1 cellular context compared by ENCODE assay signal in the genomic region with DNA sequence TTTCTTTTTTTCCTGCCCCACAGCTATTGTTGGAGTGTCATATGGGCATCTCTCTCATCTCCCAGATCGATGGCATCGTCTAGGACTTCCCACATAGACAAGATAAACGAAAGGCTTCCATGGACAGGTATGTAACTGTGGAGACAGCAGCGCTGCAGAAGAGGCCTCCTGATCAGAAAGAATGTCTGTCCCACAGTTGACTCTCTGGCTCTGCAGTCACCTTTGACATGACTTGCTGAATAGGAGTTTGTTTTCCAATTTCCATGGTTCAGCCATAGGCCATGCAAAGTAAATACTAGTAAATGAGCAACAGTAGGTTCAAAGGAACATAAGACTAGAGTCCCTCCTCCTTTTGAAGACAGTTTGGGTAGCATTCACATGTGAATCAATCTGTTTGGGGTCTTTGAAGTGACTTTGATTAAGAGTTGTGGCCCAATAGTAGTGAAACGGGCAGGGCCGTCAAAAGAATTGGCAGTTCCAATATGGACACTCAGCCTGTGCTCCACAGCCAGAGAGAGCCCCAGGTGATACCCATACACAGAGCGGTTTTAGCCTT.
A peak's percentile ranks its signal among the peaks of the same experiment; 100 is the strongest.
TF ChIP-seq lines count a peak whose summit lies in the region.

No MANE protein-coding gene starts in this region.

TF ChIP-seq in HepG2, 621 proteins besides CTCF, POLR2A, EP300 and RAD21 (continued from another document and continues in another):
- TF ChIP-seq KLF6 (CRISPR knock-in tag; IDR thresholded peaks at IDR 0.05) (0 out of 2 replicates have a peak, but pooled peaks have one; percentile 68), ZMYM4 (CRISPR knock-in tag; IDR thresholded peaks at IDR 0.05) (peak; percentile 98), RBFOX2 (IDR thresholded peaks at IDR 0.05; ENCODE audit: low read depth, low read length) (peak; percentile 67), ZNF552 (CRISPR knock-in tag; IDR thresholded peaks at IDR 0.05; ENCODE audit: borderline replicate concordance) (no peak), ERF (CRISPR knock-in tag; IDR thresholded peaks at IDR 0.05) (peak; percentile 97), ELF1 (CRISPR knock-in tag; IDR thresholded peaks at IDR 0.05) (peak; percentile 65), IRX3 (CRISPR knock-in tag; IDR thresholded peaks at IDR 0.05; ENCODE audit: borderline replicate concordance, low read depth) (no peak), ZNF383 (CRISPR knock-in tag; IDR thresholded peaks at IDR 0.05; ENCODE audit: borderline replicate concordance) (no peak), ZNF138 (CRISPR knock-in tag; IDR thresholded peaks at IDR 0.05; ENCODE audit: low read depth) (no peak), HOXD1 (CRISPR knock-in tag; IDR thresholded peaks at IDR 0.05) (peak; percentile 98), PAF1 (CRISPR knock-in tag; IDR thresholded peaks at IDR 0.05) (no peak), CEBPB (IDR thresholded peaks at IDR 0.05; ENCODE audit: borderline replicate concordance, low read depth, low read length) (peak; percentile 67), ZNF34 (CRISPR knock-in tag; IDR thresholded peaks at IDR 0.05; ENCODE audit: borderline replicate concordance) (0 out of 2 replicates have a peak, but pooled peaks have one; percentile 40), ZMAT3 (CRISPR knock-in tag; conservative IDR thresholded peaks at IDR 0.05) (peak; percentile 73; the same call in 1 of the 2 replicates), CCAR2 (optimal IDR thresholded peaks at IDR 0.05; ENCODE audit: low read depth, low read length) (no peak), ZNF33B (CRISPR knock-in tag; IDR thresholded peaks at IDR 0.05) (no peak), BRCA1 (CRISPR knock-in tag; IDR thresholded peaks at IDR 0.05) (no peak), ZNF121 (CRISPR knock-in tag; IDR thresholded peaks at IDR 0.05) (peak; percentile 71), SOX13 (IDR thresholded peaks at IDR 0.05) (peak; percentile 93), SOX13 (CRISPR knock-in tag; conservative IDR thresholded peaks at IDR 0.05 in 1 of 2, IDR thresholded peaks at IDR 0.05 in 1 of 2) (peak in 1 of 2 experiments; percentile 98; a peak in 2 of 4 replicates), ZNF329 (CRISPR knock-in tag; IDR thresholded peaks at IDR 0.05; ENCODE audit: low read depth) (no peak), ZSCAN29 (CRISPR knock-in tag; conservative IDR thresholded peaks at IDR 0.05) (peak; percentile 98), BRD4 (CRISPR knock-in tag; IDR thresholded peaks at IDR 0.05) (peak; percentile 81; the same call in 1 of the 2 replicates), CENPX (CRISPR knock-in tag; IDR thresholded peaks at IDR 0.05) (no peak), KLF9 (CRISPR knock-in tag; IDR thresholded peaks at IDR 0.05; ENCODE audit: low read depth) (peak; percentile 71; the same call in 1 of the 2 replicates), ZSCAN22 (CRISPR knock-in tag; IDR thresholded peaks at IDR 0.05) (peak; percentile 95), MIXL1 (CRISPR knock-in tag; IDR thresholded peaks at IDR 0.05) (peak; percentile 100), SNAPC2 (CRISPR knock-in tag; IDR thresholded peaks at IDR 0.05) (no peak), ZNF781 (CRISPR knock-in tag; IDR thresholded peaks at IDR 0.05; ENCODE audit: borderline replicate concordance, not compliant biosample characterization) (peak; percentile 83), ZKSCAN1 (IDR thresholded peaks at IDR 0.05; ENCODE audit: low read length) (no peak), YY1 (IDR thresholded peaks at IDR 0.05; ENCODE audit: insufficient read depth, insufficient replicate concordance, low read depth, low read length) (peak; percentile 77), GATAD2A (CRISPR knock-in tag; IDR thresholded peaks at IDR 0.05) (peak; percentile 100), ZNF747 (CRISPR knock-in tag; IDR thresholded peaks at IDR 0.05; ENCODE audit: borderline replicate concordance) (peak; percentile 97; the same call in 1 of the 2 replicates), ZNF607 (CRISPR knock-in tag; IDR thresholded peaks at IDR 0.05; ENCODE audit: borderline replicate concordance) (peak; percentile 61; the same call in 1 of the 2 replicates)
- TF ChIP-seq, protein P1, sequence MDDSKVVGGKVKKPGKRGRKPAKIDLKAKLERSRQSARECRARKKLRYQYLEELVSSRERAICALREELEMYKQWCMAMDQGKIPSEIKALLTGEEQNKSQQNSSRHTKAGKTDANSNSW (CRISPR knock-in tag; IDR thresholded peaks at IDR 0.05; ENCODE audit: borderline replicate concordance): no peak
- TF ChIP-seq, protein P2, sequence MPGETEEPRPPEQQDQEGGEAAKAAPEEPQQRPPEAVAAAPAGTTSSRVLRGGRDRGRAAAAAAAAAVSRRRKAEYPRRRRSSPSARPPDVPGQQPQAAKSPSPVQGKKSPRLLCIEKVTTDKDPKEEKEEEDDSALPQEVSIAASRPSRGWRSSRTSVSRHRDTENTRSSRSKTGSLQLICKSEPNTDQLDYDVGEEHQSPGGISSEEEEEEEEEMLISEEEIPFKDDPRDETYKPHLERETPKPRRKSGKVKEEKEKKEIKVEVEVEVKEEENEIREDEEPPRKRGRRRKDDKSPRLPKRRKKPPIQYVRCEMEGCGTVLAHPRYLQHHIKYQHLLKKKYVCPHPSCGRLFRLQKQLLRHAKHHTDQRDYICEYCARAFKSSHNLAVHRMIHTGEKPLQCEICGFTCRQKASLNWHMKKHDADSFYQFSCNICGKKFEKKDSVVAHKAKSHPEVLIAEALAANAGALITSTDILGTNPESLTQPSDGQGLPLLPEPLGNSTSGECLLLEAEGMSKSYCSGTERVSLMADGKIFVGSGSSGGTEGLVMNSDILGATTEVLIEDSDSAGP (CRISPR knock-in tag; IDR thresholded peaks at IDR 0.05; ENCODE audit: borderline replicate concordance): peak; percentile 54; the same call in 1 of the 2 replicates
- TF ChIP-seq, protein P3, sequence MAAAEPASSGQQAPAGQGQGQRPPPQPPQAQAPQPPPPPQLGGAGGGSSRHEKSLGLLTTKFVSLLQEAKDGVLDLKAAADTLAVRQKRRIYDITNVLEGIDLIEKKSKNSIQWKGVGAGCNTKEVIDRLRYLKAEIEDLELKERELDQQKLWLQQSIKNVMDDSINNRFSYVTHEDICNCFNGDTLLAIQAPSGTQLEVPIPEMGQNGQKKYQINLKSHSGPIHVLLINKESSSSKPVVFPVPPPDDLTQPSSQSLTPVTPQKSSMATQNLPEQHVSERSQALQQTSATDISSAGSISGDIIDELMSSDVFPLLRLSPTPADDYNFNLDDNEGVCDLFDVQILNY (CRISPR knock-in tag; conservative IDR thresholded peaks at IDR 0.05): no peak
- TF ChIP-seq, protein P4, sequence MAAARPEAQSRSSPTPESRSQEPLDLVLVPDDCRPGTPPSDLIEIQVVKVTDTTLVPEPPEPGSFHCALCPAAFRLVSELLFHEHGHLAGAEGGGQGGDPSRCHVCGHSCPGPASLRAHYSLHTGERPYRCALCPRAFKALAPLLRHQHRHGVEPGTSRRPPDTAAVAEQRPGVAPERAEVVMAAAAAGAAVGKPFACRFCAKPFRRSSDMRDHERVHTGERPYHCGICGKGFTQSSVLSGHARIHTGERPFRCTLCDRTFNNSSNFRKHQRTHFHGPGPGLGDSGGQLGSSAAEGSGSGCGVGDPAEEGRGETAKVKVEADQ (CRISPR knock-in tag; IDR thresholded peaks at IDR 0.05; ENCODE audit: borderline replicate concordance): peak; percentile 84; the same call in 1 of the 2 replicates
- TF ChIP-seq, protein P5, sequence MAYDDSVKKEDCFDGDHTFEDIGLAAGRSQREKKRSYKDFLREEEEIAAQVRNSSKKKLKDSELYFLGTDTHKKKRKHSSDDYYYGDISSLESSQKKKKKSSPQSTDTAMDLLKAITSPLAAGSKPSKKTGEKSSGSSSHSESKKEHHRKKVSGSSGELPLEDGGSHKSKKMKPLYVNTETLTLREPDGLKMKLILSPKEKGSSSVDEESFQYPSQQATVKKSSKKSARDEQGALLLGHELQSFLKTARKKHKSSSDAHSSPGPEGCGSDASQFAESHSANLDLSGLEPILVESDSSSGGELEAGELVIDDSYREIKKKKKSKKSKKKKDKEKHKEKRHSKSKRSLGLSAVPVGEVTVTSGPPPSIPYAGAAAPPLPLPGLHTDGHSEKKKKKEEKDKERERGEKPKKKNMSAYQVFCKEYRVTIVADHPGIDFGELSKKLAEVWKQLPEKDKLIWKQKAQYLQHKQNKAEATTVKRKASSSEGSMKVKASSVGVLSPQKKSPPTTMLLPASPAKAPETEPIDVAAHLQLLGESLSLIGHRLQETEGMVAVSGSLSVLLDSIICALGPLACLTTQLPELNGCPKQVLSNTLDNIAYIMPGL (CRISPR knock-in tag; IDR thresholded peaks at IDR 0.05; ENCODE audit: borderline replicate concordance in 1 of 2, low read depth in 1 of 2): peak in 1 of 2 experiments; percentile 87; a peak in 2 of 4 replicates
- TF ChIP-seq, protein P6, sequence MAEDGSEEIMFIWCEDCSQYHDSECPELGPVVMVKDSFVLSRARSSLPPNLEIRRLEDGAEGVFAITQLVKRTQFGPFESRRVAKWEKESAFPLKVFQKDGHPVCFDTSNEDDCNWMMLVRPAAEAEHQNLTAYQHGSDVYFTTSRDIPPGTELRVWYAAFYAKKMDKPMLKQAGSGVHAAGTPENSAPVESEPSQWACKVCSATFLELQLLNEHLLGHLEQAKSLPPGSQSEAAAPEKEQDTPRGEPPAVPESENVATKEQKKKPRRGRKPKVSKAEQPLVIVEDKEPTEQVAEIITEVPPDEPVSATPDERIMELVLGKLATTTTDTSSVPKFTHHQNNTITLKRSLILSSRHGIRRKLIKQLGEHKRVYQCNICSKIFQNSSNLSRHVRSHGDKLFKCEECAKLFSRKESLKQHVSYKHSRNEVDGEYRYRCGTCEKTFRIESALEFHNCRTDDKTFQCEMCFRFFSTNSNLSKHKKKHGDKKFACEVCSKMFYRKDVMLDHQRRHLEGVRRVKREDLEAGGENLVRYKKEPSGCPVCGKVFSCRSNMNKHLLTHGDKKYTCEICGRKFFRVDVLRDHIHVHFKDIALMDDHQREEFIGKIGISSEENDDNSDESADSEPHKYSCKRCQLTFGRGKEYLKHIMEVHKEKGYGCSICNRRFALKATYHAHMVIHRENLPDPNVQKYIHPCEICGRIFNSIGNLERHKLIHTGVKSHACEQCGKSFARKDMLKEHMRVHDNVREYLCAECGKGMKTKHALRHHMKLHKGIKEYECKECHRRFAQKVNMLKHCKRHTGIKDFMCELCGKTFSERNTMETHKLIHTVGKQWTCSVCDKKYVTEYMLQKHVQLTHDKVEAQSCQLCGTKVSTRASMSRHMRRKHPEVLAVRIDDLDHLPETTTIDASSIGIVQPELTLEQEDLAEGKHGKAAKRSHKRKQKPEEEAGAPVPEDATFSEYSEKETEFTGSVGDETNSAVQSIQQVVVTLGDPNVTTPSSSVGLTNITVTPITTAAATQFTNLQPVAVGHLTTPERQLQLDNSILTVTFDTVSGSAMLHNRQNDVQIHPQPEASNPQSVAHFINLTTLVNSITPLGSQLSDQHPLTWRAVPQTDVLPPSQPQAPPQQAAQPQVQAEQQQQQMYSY (CRISPR knock-in tag; IDR thresholded peaks at IDR 0.05): peak; percentile 61; the same call in 1 of the 2 replicates
- TF ChIP-seq, protein P7, sequence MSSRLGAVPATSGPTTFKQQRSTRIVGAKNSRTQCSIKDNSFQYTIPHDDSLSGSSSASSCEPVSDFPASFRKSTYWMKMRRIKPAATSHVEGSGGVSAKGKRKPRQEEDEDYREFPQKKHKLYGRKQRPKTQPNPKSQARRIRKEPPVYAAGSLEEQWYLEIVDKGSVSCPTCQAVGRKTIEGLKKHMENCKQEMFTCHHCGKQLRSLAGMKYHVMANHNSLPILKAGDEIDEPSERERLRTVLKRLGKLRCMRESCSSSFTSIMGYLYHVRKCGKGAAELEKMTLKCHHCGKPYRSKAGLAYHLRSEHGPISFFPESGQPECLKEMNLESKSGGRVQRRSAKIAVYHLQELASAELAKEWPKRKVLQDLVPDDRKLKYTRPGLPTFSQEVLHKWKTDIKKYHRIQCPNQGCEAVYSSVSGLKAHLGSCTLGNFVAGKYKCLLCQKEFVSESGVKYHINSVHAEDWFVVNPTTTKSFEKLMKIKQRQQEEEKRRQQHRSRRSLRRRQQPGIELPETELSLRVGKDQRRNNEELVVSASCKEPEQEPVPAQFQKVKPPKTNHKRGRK (CRISPR knock-in tag; IDR thresholded peaks at IDR 0.05): no peak; the same call in 1 of the 2 replicates
- TF ChIP-seq, protein P8, sequence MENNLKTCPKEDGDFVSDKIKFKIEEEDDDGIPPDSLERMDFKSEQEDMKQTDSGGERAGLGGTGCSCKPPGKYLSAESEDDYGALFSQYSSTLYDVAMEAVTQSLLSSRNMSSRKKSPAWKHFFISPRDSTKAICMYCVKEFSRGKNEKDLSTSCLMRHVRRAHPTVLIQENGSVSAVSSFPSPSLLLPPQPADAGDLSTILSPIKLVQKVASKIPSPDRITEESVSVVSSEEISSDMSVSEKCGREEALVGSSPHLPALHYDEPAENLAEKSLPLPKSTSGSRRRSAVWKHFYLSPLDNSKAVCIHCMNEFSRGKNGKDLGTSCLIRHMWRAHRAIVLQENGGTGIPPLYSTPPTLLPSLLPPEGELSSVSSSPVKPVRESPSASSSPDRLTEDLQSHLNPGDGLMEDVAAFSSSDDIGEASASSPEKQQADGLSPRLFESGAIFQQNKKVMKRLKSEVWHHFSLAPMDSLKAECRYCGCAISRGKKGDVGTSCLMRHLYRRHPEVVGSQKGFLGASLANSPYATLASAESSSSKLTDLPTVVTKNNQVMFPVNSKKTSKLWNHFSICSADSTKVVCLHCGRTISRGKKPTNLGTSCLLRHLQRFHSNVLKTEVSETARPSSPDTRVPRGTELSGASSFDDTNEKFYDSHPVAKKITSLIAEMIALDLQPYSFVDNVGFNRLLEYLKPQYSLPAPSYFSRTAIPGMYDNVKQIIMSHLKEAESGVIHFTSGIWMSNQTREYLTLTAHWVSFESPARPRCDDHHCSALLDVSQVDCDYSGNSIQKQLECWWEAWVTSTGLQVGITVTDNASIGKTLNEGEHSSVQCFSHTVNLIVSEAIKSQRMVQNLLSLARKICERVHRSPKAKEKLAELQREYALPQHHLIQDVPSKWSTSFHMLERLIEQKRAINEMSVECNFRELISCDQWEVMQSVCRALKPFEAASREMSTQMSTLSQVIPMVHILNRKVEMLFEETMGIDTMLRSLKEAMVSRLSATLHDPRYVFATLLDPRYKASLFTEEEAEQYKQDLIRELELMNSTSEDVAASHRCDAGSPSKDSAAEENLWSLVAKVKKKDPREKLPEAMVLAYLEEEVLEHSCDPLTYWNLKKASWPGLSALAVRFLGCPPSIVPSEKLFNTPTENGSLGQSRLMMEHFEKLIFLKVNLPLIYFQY (CRISPR knock-in tag; IDR thresholded peaks at IDR 0.05; ENCODE audit: borderline replicate concordance): peak; percentile 97
- TF ChIP-seq, protein P9, sequence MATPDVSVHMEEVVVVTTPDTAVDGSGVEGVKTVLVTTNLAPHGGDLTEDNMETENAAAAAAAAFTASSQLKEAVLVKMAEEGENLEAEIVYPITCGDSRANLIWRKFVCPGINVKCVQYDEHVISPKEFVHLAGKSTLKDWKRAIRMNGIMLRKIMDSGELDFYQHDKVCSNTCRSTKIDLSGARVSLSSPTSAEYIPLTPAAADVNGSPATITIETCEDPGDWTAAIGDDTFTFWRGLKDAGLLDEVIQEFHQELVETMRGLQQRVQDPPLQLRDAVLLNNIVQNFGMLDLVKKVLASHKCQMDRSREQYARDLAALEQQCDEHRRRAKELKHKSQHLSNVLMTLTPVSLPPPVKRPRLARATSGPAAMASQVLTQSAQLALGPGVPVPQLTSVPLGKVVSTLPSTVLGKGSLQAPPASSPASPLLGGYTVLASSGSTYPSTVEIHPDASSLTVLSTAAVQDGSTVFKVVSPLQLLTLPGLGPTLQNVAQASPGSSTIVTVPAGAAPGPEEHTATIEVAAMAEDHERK (CRISPR knock-in tag; IDR thresholded peaks at IDR 0.05; ENCODE audit: low read depth): 0 out of 2 replicates have a peak, but pooled peaks have one; percentile 24
